1 cellular context compared by ENCODE assay signal in genomic region chr18:13179566-13180113, GRCh38.
TF ChIP-seq lines count a peak whose summit lies in the region.

No MANE protein-coding gene starts in this region.

TF ChIP-seq in HepG2, 621 proteins besides CTCF, POLR2A, EP300 and RAD21 (continued from another document and continues in another):
- TF ChIP-seq ETV5 (CRISPR knock-in tag; IDR thresholded peaks at IDR 0.05; ENCODE audit: borderline replicate concordance) (peak; percentile 65; the same call in 1 of the 2 replicates), ZMAT3 (CRISPR knock-in tag; conservative IDR thresholded peaks at IDR 0.05) (no peak; the same call in 1 of the 2 replicates), HNRNPLL (IDR thresholded peaks at IDR 0.05; ENCODE audit: low read depth, low read length, poor library complexity, severe bottlenecking) (no peak), ZNF280B (CRISPR knock-in tag; IDR thresholded peaks at IDR 0.05; ENCODE audit: borderline replicate concordance) (no peak), REPIN1 (CRISPR knock-in tag; IDR thresholded peaks at IDR 0.05; ENCODE audit: borderline replicate concordance, low read depth) (peak; percentile 95), FOSL2 (CRISPR knock-in tag; IDR thresholded peaks at IDR 0.05) (peak; percentile 84), PAXIP1 (CRISPR knock-in tag; conservative IDR thresholded peaks at IDR 0.05) (peak; percentile 99), PRDM4 (CRISPR knock-in tag; IDR thresholded peaks at IDR 0.05; ENCODE audit: borderline replicate concordance) (0 out of 2 replicates have a peak, but pooled peaks have one; percentile 23), GABPA (IDR thresholded peaks at IDR 0.05; ENCODE audit: low read depth, low read length) (no peak), GABPA (CRISPR knock-in tag; IDR thresholded peaks at IDR 0.05; ENCODE audit: low read depth) (peak; percentile 26; the same call in 1 of the 2 replicates), AHR (CRISPR knock-in tag; IDR thresholded peaks at IDR 0.05) (peak; percentile 91; the same call in 1 of the 2 replicates), ZNF281 (CRISPR knock-in tag; IDR thresholded peaks at IDR 0.05; ENCODE audit: borderline replicate concordance) (peak; percentile 95), GRHL1 (CRISPR knock-in tag; conservative IDR thresholded peaks at IDR 0.05) (no peak), ZSCAN30 (CRISPR knock-in tag; IDR thresholded peaks at IDR 0.05) (0 out of 2 replicates have a peak, but pooled peaks have one; percentile 78), ZSCAN20 (CRISPR knock-in tag; IDR thresholded peaks at IDR 0.05; ENCODE audit: borderline replicate concordance) (0 out of 2 replicates have a peak, but pooled peaks have one; percentile 43), ZNF850 (CRISPR knock-in tag; conservative IDR thresholded peaks at IDR 0.05) (no peak), MIER3 (CRISPR knock-in tag; IDR thresholded peaks at IDR 0.05; ENCODE audit: borderline replicate concordance) (peak; percentile 95; the same call in 1 of the 2 replicates), ZNF883 (CRISPR knock-in tag; IDR thresholded peaks at IDR 0.05; ENCODE audit: not compliant biosample characterization) (peak; percentile 31), KMT2B (CRISPR knock-in tag; IDR thresholded peaks at IDR 0.05) (peak; percentile 63; the same call in 1 of the 2 replicates), GMEB1 (CRISPR knock-in tag; IDR thresholded peaks at IDR 0.05; ENCODE audit: borderline replicate concordance) (no peak; the same call in 1 of the 2 replicates), ISL2 (CRISPR knock-in tag; IDR thresholded peaks at IDR 0.05) (peak; percentile 77; the same call in 1 of the 2 replicates)
- TF ChIP-seq, protein P1, sequence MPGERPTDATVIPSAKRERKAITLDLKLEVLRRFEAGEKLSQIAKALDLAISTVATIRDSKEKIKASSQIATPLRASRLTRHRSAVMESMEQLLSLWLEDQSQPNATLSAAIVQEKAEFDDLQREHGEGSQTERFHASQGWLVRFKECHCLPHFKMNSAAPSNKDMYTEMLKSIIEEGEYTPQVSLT (CRISPR knock-in tag; IDR thresholded peaks at IDR 0.05; ENCODE audit: borderline replicate concordance, low read depth), result no peak
- TF ChIP-seq, protein P2, sequence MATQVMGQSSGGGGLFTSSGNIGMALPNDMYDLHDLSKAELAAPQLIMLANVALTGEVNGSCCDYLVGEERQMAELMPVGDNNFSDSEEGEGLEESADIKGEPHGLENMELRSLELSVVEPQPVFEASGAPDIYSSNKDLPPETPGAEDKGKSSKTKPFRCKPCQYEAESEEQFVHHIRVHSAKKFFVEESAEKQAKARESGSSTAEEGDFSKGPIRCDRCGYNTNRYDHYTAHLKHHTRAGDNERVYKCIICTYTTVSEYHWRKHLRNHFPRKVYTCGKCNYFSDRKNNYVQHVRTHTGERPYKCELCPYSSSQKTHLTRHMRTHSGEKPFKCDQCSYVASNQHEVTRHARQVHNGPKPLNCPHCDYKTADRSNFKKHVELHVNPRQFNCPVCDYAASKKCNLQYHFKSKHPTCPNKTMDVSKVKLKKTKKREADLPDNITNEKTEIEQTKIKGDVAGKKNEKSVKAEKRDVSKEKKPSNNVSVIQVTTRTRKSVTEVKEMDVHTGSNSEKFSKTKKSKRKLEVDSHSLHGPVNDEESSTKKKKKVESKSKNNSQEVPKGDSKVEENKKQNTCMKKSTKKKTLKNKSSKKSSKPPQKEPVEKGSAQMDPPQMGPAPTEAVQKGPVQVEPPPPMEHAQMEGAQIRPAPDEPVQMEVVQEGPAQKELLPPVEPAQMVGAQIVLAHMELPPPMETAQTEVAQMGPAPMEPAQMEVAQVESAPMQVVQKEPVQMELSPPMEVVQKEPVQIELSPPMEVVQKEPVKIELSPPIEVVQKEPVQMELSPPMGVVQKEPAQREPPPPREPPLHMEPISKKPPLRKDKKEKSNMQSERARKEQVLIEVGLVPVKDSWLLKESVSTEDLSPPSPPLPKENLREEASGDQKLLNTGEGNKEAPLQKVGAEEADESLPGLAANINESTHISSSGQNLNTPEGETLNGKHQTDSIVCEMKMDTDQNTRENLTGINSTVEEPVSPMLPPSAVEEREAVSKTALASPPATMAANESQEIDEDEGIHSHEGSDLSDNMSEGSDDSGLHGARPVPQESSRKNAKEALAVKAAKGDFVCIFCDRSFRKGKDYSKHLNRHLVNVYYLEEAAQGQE (IDR thresholded peaks at IDR 0.05; ENCODE audit: borderline replicate concordance in 1 of 2, low read depth in 1 of 2, low read length in 2 of 2), result peak in 1 of 2 experiments; percentile 76; a peak in 1 of 4 replicates
- TF ChIP-seq, protein P3, sequence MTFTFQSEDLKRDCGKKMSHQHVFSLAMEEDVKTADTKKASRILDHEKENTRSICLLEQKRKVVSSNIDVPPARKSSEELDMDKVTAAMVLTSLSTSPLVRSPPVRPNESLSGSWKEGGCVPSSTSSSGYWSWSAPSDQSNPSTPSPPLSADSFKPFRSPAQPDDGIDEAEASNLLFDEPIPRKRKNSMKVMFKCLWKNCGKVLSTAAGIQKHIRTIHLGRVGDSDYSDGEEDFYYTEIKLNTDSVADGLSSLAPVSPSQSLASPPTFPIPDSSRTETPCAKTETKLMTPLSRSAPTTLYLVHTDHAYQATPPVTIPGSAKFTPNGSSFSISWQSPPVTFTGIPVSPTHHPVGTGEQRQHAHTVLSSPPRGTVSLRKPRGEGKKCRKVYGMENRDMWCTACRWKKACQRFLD (CRISPR knock-in tag; IDR thresholded peaks at IDR 0.05; ENCODE audit: borderline replicate concordance), result no peak
- TF ChIP-seq, protein P4, sequence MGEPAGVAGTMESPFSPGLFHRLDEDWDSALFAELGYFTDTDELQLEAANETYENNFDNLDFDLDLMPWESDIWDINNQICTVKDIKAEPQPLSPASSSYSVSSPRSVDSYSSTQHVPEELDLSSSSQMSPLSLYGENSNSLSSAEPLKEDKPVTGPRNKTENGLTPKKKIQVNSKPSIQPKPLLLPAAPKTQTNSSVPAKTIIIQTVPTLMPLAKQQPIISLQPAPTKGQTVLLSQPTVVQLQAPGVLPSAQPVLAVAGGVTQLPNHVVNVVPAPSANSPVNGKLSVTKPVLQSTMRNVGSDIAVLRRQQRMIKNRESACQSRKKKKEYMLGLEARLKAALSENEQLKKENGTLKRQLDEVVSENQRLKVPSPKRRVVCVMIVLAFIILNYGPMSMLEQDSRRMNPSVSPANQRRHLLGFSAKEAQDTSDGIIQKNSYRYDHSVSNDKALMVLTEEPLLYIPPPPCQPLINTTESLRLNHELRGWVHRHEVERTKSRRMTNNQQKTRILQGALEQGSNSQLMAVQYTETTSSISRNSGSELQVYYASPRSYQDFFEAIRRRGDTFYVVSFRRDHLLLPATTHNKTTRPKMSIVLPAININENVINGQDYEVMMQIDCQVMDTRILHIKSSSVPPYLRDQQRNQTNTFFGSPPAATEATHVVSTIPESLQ (CRISPR knock-in tag; conservative IDR thresholded peaks at IDR 0.05), result no peak
- TF ChIP-seq, protein P5, sequence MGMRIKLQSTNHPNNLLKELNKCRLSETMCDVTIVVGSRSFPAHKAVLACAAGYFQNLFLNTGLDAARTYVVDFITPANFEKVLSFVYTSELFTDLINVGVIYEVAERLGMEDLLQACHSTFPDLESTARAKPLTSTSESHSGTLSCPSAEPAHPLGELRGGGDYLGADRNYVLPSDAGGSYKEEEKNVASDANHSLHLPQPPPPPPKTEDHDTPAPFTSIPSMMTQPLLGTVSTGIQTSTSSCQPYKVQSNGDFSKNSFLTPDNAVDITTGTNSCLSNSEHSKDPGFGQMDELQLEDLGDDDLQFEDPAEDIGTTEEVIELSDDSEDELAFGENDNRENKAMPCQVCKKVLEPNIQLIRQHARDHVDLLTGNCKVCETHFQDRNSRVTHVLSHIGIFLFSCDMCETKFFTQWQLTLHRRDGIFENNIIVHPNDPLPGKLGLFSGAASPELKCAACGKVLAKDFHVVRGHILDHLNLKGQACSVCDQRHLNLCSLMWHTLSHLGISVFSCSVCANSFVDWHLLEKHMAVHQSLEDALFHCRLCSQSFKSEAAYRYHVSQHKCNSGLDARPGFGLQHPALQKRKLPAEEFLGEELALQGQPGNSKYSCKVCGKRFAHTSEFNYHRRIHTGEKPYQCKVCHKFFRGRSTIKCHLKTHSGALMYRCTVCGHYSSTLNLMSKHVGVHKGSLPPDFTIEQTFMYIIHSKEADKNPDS (CRISPR knock-in tag; IDR thresholded peaks at IDR 0.05), result no peak
